ENCODE assay signal across 9 cellular contexts in the genomic region with DNA sequence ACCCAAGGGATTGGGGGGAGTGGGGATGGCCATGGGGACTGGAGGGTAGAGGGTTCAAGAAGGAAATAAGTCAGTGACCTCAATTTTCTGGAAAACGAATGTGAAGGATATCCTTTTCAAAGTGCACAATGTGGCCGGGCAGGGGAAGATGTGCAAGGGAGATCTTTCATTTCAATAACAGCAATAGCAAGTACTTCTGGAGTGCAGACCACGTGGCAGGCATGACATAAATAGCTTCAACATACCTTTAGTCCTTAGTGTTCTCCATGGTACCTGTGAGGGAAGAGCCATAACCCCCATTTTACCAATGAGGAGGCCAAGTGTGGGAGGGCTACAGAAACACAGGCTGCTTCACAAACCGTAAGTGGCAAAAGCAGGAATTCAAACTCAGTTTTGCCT.
DNase-seq lines count a peak whose midpoint lies in the region; ATAC-seq and TF ChIP-seq lines count a peak whose summit lies in the region.
"Had no signal": no experiment of that assay in that cellular context is flagged by ENCODE, and none has a peak within 500 bp of the region (broad histone marks: within the 10 kb centered on the region; RNA-seq: fewer than 3 reads in every experiment).

No MANE protein-coding gene starts in this region.

- H3K36me3 ChIP-seq in right lobe of liver (no peaks in the 10 kb centered on the region), upper lobe of right lung (no peaks in the 10 kb centered on the region)

- POLR2A ChIA-PET in activated CD8-positive, alpha-beta T cell treated with anti-CD3 and anti-CD28 coated beads, Interleukin-2, amount 10 ng/mL, durations not matched to agents 7 days and 5 days (lab: Charles Lee): interaction anchor here (1.0 to 6.3 kb wide), 7 partner anchors 10 to 140 kb away, joined by 3 to 60 read pairs (median 5); partner anchors contain the start of gene FOXP1

- H3K27ac ChIP-seq in right cardiac atrium (ENCODE audit: low read length) (peak overlapping the region; percentile 33), right lobe of liver (peak overlapping the region in 2 of 3 donors; percentile 3 to 15), upper lobe of right lung (peak overlapping the region; percentile 84)

- H3K4me1 Mint-ChIP-seq in activated CD8-positive, alpha-beta T cell treated with anti-CD3 and anti-CD28 coated beads, Interleukin-2, amount 10 ng/mL, durations not matched to agents 7 days and 5 days (ENCODE audit: low read depth): peaks cover 94% of the 10 kb centered on the region

- intact Hi-C loops in right cardiac atrium (cut with DNase I): no loop called here
- intact Hi-C loops in left cardiac atrium (cut with DNase I): no loop called here
- intact Hi-C loops in right lobe of liver (cut with DNase I): no loop called here
- intact Hi-C loops in upper lobe of right lung (cut with DNase I): no loop called here

- CTCF ChIA-PET in activated CD8-positive, alpha-beta T cell treated with anti-CD3 and anti-CD28 coated beads, Interleukin-2, amount 10 ng/mL, durations not matched to agents 7 days and 5 days (lab: Charles Lee): interaction anchor here (0.6 to 1.8 kb wide), 9 partner anchors 9 to 66 kb away, joined by 3 to 8 read pairs (median 4); no protein-coding TSS in a partner anchor

- H3K36me3 Mint-ChIP-seq in activated CD8-positive, alpha-beta T cell treated with anti-CD3 and anti-CD28 coated beads, Interleukin-2, amount 10 ng/mL, durations not matched to agents 7 days and 5 days (ENCODE audit: low read depth): peaks cover 21% of the 10 kb centered on the region

- H3K4me3 Mint-ChIP-seq in activated CD8-positive, alpha-beta T cell treated with anti-CD3 and anti-CD28 coated beads, Interleukin-2, amount 10 ng/mL, durations not matched to agents 7 days and 5 days: peak overlapping the region; percentile 76

- WGBS in right cardiac atrium: 57% methylated on average over 4 of the region's 4 CpGs
- 26% methylated on average over 3 of the region's 4 CpGs for WGBS in right lobe of liver (ENCODE audit: insufficient coverage, low coverage, low lambda C conversion rate, missing lambda C conversion rate)

- H3K27ac Mint-ChIP-seq in activated CD8-positive, alpha-beta T cell treated with anti-CD3 and anti-CD28 coated beads, Interleukin-2, amount 10 ng/mL, durations not matched to agents 7 days and 5 days: peak overlapping the region; percentile 99

- H3K27me3 Mint-ChIP-seq in activated CD8-positive, alpha-beta T cell treated with anti-CD3 and anti-CD28 coated beads, Interleukin-2, amount 10 ng/mL, durations not matched to agents 7 days and 5 days (ENCODE audit: low read depth): no peaks in the 10 kb centered on the region

- no peaks in the 10 kb centered on the region for H3K9me3 Mint-ChIP-seq in activated CD8-positive, alpha-beta T cell treated with anti-CD3 and anti-CD28 coated beads, Interleukin-2, amount 10 ng/mL, durations not matched to agents 7 days and 5 days (ENCODE audit: insufficient read depth)

- H3K27me3 ChIP-seq in right cardiac atrium (ENCODE audit: control insufficient read depth, insufficient read depth) (no peaks in the 10 kb centered on the region), right lobe of liver (no peaks in the 10 kb centered on the region), upper lobe of right lung (no peaks in the 10 kb centered on the region)

- TF ChIP-seq POLR2A in right lobe of liver (IDR thresholded peaks at IDR 0.05): no peak

- H3K9me3 ChIP-seq in right cardiac atrium (ENCODE audit: control insufficient read depth, low read length) (no peaks in the 10 kb centered on the region), right lobe of liver (no peaks in the 10 kb centered on the region), upper lobe of right lung (no peaks in the 10 kb centered on the region)

- H3K4me1 ChIP-seq in right cardiac atrium (ENCODE audit: control insufficient read depth, insufficient read depth, low read length) (peaks cover 16% of the 10 kb centered on the region), right lobe of liver (peaks cover 0 to 3% (median 0%) of the 10 kb centered on the region in 4 donors), upper lobe of right lung (peaks cover 63% of the 10 kb centered on the region)

- H3K4me3 ChIP-seq in right cardiac atrium (ENCODE audit: low read length): no peak overlapping the region
- H3K4me3 ChIP-seq in right lobe of liver: no peak overlapping the region
- no peak overlapping the region for H3K4me3 ChIP-seq in upper lobe of right lung

- DNase-seq in right cardiac atrium: no peak
- no peak for DNase-seq in left cardiac atrium
- DNase-seq in activated CD8-positive, alpha-beta T cell treated with anti-CD3 and anti-CD28 coated beads, Interleukin-2, amount 10 ng/mL, durations not matched to agents 7 days and 5 days: no peak
- DNase-seq in right lobe of liver: no peak
- no peak for DNase-seq in upper lobe of right lung
- no peak for DNase-seq in SHP77 (lab: John Stamatoyannopoulos, UW)
- DNase-seq in HuH-7.5 (ENCODE audit: low spot score): no peak
- DNase-seq: NCI-H187 treated with DMSO at 0.1 percent for 48 hours had no signal

- no peak for TF ChIP-seq CTCF in right lobe of liver (IDR thresholded peaks at IDR 0.05)
- TF ChIP-seq CTCF in upper lobe of right lung (IDR thresholded peaks at IDR 0.05): no peak

- no peak for ATAC-seq in right cardiac atrium
- no peak for ATAC-seq in left cardiac atrium
- peak; percentile 9 for ATAC-seq in activated CD8-positive, alpha-beta T cell treated with anti-CD3 and anti-CD28 coated beads, Interleukin-2, amount 10 ng/mL, durations not matched to agents 7 days and 5 days
- no peak for ATAC-seq in right lobe of liver
- no peak for ATAC-seq in upper lobe of right lung
- ATAC-seq in HG03520 (IDR thresholded peaks at IDR 0.05; ENCODE audit: unreplicated experiment): no peak

Comparison
In these comparisons a context has a peak if more than half of its experiments do, and no peak if none do; other contexts are left out.
1. H3K27ac ChIP-seq: peak in every context shown above with its lines; median percentile 84 in upper lobe of right lung; 33 in right cardiac atrium; 9 in right lobe of liver.